Comparison of ENCODE assay signal across 29 cellular contexts in the genomic region with DNA sequence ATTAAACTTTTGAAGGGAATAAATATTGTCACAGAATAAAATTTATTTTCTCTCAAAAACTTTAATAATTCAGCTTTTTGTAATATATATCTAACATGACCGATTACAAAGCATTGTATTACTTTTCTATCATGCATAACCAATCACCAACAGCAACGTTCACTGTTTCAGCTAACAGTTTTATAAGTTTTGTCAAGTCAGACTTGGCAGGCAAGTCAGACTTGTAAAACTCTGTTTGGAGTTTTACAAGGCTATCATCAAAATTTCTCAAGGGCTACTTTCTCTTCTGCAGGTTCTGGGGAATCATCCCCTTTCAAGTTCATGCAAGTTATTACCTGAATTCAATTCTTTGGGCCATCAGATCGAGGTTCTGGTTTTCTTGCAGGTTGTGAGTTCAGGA.
"Had no signal": no experiment of that assay in that cellular context is flagged by ENCODE, and none has a peak within 500 bp of the region (broad histone marks: within the 10 kb centered on the region; RNA-seq: fewer than 3 reads in every experiment).

No MANE protein-coding gene starts in this region.

- H3K9me3 Mint-ChIP-seq: natural killer cell, nephron had no signal

- H3K27ac Mint-ChIP-seq: naive thymus-derived CD4-positive, alpha-beta T cell; natural killer cell; nephron; neural progenitor cell; stimulated activated effector memory CD8-positive, alpha-beta T cell treated with anti-CD3 and anti-CD28 coated beads, Interleukin-12 subunit alpha, Interleukin-12 subunit beta, amount 100 ng/mL, for 72 hours; stimulated activated naive CD8-positive, alpha-beta T cell treated with anti-CD3 and anti-CD28 coated beads, Interleukin-15, amount 100 ng/mL, for 72 hours; type B pancreatic cell had no signal

- FAIRE-seq: small intestine had no signal

- ATAC-seq: naive thymus-derived CD4-positive, alpha-beta T cell; natural killer cell; psoas muscle; right cardiac atrium; right lobe of liver; stimulated activated effector memory CD8-positive, alpha-beta T cell treated with anti-CD3 and anti-CD28 coated beads, Interleukin-12 subunit alpha, Interleukin-12 subunit beta, amount 100 ng/mL, for 72 hours; stimulated activated naive CD8-positive, alpha-beta T cell treated with anti-CD3 and anti-CD28 coated beads, Interleukin-15, amount 100 ng/mL, for 72 hours; stimulated activated naive CD8-positive, alpha-beta T cell treated with anti-CD3 and anti-CD28 coated beads, Interleukin-15, Interleukin-2, amounts not matched to agents 100 U/mL and 50 U/mL, for 24 hours; upper lobe of right lung had no signal

- H3K4me3 Mint-ChIP-seq: naive thymus-derived CD4-positive, alpha-beta T cell; natural killer cell; nephron; neural progenitor cell; stimulated activated effector memory CD8-positive, alpha-beta T cell treated with anti-CD3 and anti-CD28 coated beads, Interleukin-12 subunit alpha, Interleukin-12 subunit beta, amount 100 ng/mL, for 72 hours; stimulated activated naive CD8-positive, alpha-beta T cell treated with anti-CD3 and anti-CD28 coated beads, Interleukin-15, amount 100 ng/mL, for 72 hours; type B pancreatic cell had no signal

- H3K27ac ChIP-seq: neural progenitor cell, ovary, parathyroid adenoma, psoas muscle, right lobe of liver, sigmoid colon, suprapubic skin, testis, tibial artery, transverse colon, upper lobe of right lung, uterus had no signal

- H3K4me1 ChIP-seq: neural progenitor cell, parathyroid adenoma, psoas muscle, right lobe of liver, sigmoid colon, suprapubic skin, testis, tibial artery, transverse colon, upper lobe of right lung, uterus had no signal

- H3K27me3 Mint-ChIP-seq: stimulated activated naive CD8-positive, alpha-beta T cell treated with anti-CD3 and anti-CD28 coated beads, Interleukin-15, amount 100 ng/mL, for 72 hours; type B pancreatic cell had no signal

- H3K4me3 ChIP-seq: neural progenitor cell, ovary, psoas muscle, right lobe of liver, sigmoid colon, suprapubic skin, testis, tibial artery, transverse colon, upper lobe of right lung, uterus had no signal

- H3K36me3 ChIP-seq: neural progenitor cell, ovary, right lobe of liver, sigmoid colon, suprapubic skin, tibial artery, transverse colon, upper lobe of right lung, uterus had no signal

- H3K36me3 Mint-ChIP-seq: natural killer cell; stimulated activated effector memory CD8-positive, alpha-beta T cell treated with anti-CD3 and anti-CD28 coated beads, Interleukin-12 subunit alpha, Interleukin-12 subunit beta, amount 100 ng/mL, for 72 hours had no signal

- H3K27me3 ChIP-seq: neural progenitor cell, ovary, right lobe of liver, sigmoid colon, suprapubic skin, testis, tibial artery, transverse colon, upper lobe of right lung, uterus had no signal

- H3K4me1 Mint-ChIP-seq: naive thymus-derived CD4-positive, alpha-beta T cell; natural killer cell; nephron; stimulated activated effector memory CD8-positive, alpha-beta T cell treated with anti-CD3 and anti-CD28 coated beads, Interleukin-12 subunit alpha, Interleukin-12 subunit beta, amount 100 ng/mL, for 72 hours; stimulated activated naive CD8-positive, alpha-beta T cell treated with anti-CD3 and anti-CD28 coated beads, Interleukin-15, amount 100 ng/mL, for 72 hours had no signal

- DNase-seq: naive thymus-derived CD4-positive, alpha-beta T cell; natural killer cell; occipital lobe; ovary; posterior cingulate gyrus; psoas muscle; right cardiac atrium; right lobe of liver; sigmoid colon; small intestine; stimulated activated CD4-positive, alpha-beta T cell treated with anti-CD3 and anti-CD28 coated beads, Interleukin-15, amount 100 ng/mL, for 24 hours; stimulated activated CD4-positive, alpha-beta T cell treated with anti-CD3 and anti-CD28 coated beads, Interleukin-2, amount 100 ng/mL, for 24 hours; stimulated activated CD4-positive, alpha-beta T cell treated with anti-CD3 and anti-CD28 coated beads, Interleukin-2, amount 100 ng/mL, for 48 hours; stimulated activated CD4-positive, alpha-beta T cell treated with anti-CD3 and anti-CD28 coated beads, Interleukin-4, amount 100 ng/mL, for 24 hours; stimulated activated naive CD4-positive, alpha-beta T cell; stimulated activated naive CD8-positive, alpha-beta T cell treated with anti-CD3 and anti-CD28 coated beads, Interleukin-15, amount 100 ng/mL, for 72 hours; stimulated activated naive CD8-positive, alpha-beta T cell treated with anti-CD3 and anti-CD28 coated beads, Interleukin-15, Interleukin-2, amounts not matched to agents 100 U/mL and 50 U/mL, for 24 hours; substantia nigra; testis; tibial artery; transverse colon; upper lobe of right lung; uterus had no signal

- H3K9me3 ChIP-seq: ovary, psoas muscle, right lobe of liver, sigmoid colon, suprapubic skin, testis, tibial artery, transverse colon, upper lobe of right lung, uterus had no signal
